In genomic region chr12:121064586-121064985, GRCh38 we compare ENCODE assay signal across 1 cellular context. TPM values are rescaled to one million over a fixed set of nuclear protein-coding genes. Genes with fewer than 3 reads are reported as not detected.
"Had no signal": no experiment of that assay in that cellular context is flagged by ENCODE, and none has a peak within 500 bp of the region (broad histone marks: within the 10 kb centered on the region; RNA-seq: fewer than 3 reads in every experiment).

No MANE protein-coding gene starts in this region.

RNA-seq across cellular contexts. Expression of gene OASL, which starts 25.5 kb away (rescaled TPM):
- total RNA-seq: SJCRH30 had no signal
